ENCODE assay signal across 1 cellular context in the genomic region with DNA sequence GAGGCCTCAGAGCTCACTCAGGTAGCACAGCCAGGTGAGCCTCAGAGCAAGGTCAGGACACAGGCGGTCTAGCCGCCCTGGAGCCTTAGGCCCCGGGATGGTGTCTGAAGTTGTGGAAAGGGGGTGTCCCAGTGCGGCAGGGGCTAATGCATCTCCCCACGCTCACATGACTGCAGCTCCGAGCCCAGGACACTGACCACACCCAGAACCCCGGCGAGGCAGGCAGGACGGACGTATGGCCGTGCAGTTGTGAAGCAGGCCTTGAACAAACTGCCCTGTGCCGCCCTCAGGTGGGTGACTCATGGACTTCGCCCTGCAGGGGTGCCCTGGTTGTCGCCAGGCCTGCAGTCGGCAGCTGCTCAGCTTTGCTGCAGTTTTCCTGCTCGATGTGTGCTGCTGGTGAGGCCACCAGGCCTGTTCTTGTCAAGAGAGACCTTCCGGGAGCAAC.
TF ChIP-seq lines count a peak whose summit lies in the region.

No MANE protein-coding gene starts in this region.

TF ChIP-seq in HepG2, 621 proteins besides CTCF, POLR2A, EP300 and RAD21 (continued from another document and continues in another):
- TF ChIP-seq, protein P1, sequence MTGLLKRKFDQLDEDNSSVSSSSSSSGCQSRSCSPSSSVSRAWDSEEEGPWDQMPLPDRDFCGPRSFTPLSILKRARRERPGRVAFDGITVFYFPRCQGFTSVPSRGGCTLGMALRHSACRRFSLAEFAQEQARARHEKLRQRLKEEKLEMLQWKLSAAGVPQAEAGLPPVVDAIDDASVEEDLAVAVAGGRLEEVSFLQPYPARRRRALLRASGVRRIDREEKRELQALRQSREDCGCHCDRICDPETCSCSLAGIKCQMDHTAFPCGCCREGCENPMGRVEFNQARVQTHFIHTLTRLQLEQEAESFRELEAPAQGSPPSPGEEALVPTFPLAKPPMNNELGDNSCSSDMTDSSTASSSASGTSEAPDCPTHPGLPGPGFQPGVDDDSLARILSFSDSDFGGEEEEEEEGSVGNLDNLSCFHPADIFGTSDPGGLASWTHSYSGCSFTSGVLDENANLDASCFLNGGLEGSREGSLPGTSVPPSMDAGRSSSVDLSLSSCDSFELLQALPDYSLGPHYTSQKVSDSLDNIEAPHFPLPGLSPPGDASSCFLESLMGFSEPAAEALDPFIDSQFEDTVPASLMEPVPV (CRISPR knock-in tag; IDR thresholded peaks at IDR 0.05), result 0 out of 2 replicates have a peak, but pooled peaks have one; percentile 59
- TF ChIP-seq ZNF101 (CRISPR knock-in tag; IDR thresholded peaks at IDR 0.05; ENCODE audit: borderline replicate concordance, low read depth) (no peak), ZNF234 (CRISPR knock-in tag; conservative IDR thresholded peaks at IDR 0.05) (no peak), KDM6A (CRISPR knock-in tag; IDR thresholded peaks at IDR 0.05; ENCODE audit: low read depth) (no peak), ZNF530 (CRISPR knock-in tag; IDR thresholded peaks at IDR 0.05; ENCODE audit: low read depth) (no peak), SP2 (CRISPR knock-in tag; IDR thresholded peaks at IDR 0.05) (no peak), ZZZ3 (CRISPR knock-in tag; IDR thresholded peaks at IDR 0.05; ENCODE audit: borderline replicate concordance) (no peak), KDM4B (CRISPR knock-in tag; IDR thresholded peaks at IDR 0.05) (0 out of 2 replicates have a peak, but pooled peaks have one; percentile 22), CCDC6 (CRISPR knock-in tag; IDR thresholded peaks at IDR 0.05) (no peak), SSRP1 (CRISPR knock-in tag; IDR thresholded peaks at IDR 0.05) (no peak), SYNCRIP (IDR thresholded peaks at IDR 0.05; ENCODE audit: insufficient read depth, low read depth, low read length) (no peak), TCF7L2 (IDR thresholded peaks at IDR 0.05; ENCODE audit: low read depth, low read length) (no peak), HNRNPK (IDR thresholded peaks at IDR 0.05; ENCODE audit: low read depth, low read length, poor library complexity, severe bottlenecking) (no peak), ZNF703 (CRISPR knock-in tag; IDR thresholded peaks at IDR 0.05; ENCODE audit: borderline replicate concordance) (no peak), CREB1 (IDR thresholded peaks at IDR 0.05) (no peak), CREB1 (CRISPR knock-in tag; IDR thresholded peaks at IDR 0.05) (no peak), ZFP1 (CRISPR knock-in tag; IDR thresholded peaks at IDR 0.05) (no peak), JDP2 (CRISPR knock-in tag; IDR thresholded peaks at IDR 0.05; ENCODE audit: borderline replicate concordance) (no peak), SMAD1 (CRISPR knock-in tag; IDR thresholded peaks at IDR 0.05; ENCODE audit: borderline replicate concordance, low read depth) (no peak; the same call in 1 of the 2 replicates), NRL (CRISPR knock-in tag; IDR thresholded peaks at IDR 0.05; ENCODE audit: borderline replicate concordance) (peak; percentile 86), ZNF816 (CRISPR knock-in tag; IDR thresholded peaks at IDR 0.05; ENCODE audit: borderline replicate concordance) (no peak), ZNF567 (CRISPR knock-in tag; IDR thresholded peaks at IDR 0.05; ENCODE audit: borderline replicate concordance) (no peak), AHR (CRISPR knock-in tag; IDR thresholded peaks at IDR 0.05) (peak; percentile 61; the same call in 1 of the 2 replicates), HOXD1 (CRISPR knock-in tag; IDR thresholded peaks at IDR 0.05) (no peak), ZNF607 (CRISPR knock-in tag; IDR thresholded peaks at IDR 0.05; ENCODE audit: borderline replicate concordance) (no peak), SKI (IDR thresholded peaks at IDR 0.05; ENCODE audit: partially characterized antibody) (peak; percentile 63), ZNF83 (CRISPR knock-in tag; IDR thresholded peaks at IDR 0.05; ENCODE audit: borderline replicate concordance) (no peak), ZNF224 (CRISPR knock-in tag; IDR thresholded peaks at IDR 0.05) (no peak), ZNF335 (CRISPR knock-in tag; IDR thresholded peaks at IDR 0.05) (0 out of 2 replicates have a peak, but pooled peaks have one; percentile 83), ZNF616 (CRISPR knock-in tag; IDR thresholded peaks at IDR 0.05; ENCODE audit: low read depth) (no peak), STAG1 (CRISPR knock-in tag; IDR thresholded peaks at IDR 0.05) (peak; percentile 97), ZNF292 (CRISPR knock-in tag; IDR thresholded peaks at IDR 0.05; ENCODE audit: borderline replicate concordance, low read depth) (peak; percentile 96), DNMT1 (CRISPR knock-in tag; IDR thresholded peaks at IDR 0.05) (no peak), KLF11 (CRISPR knock-in tag; IDR thresholded peaks at IDR 0.05) (0 out of 2 replicates have a peak, but pooled peaks have one; percentile 40), HHEX (CRISPR knock-in tag; IDR thresholded peaks at IDR 0.05) (no peak)
- TF ChIP-seq, protein P2, sequence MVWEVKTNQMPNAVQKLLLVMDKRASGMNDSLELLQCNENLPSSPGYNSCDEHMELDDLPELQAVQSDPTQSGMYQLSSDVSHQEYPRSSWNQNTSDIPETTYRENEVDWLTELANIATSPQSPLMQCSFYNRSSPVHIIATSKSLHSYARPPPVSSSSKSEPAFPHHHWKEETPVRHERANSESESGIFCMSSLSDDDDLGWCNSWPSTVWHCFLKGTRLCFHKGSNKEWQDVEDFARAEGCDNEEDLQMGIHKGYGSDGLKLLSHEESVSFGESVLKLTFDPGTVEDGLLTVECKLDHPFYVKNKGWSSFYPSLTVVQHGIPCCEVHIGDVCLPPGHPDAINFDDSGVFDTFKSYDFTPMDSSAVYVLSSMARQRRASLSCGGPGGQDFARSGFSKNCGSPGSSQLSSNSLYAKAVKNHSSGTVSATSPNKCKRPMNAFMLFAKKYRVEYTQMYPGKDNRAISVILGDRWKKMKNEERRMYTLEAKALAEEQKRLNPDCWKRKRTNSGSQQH (CRISPR knock-in tag; IDR thresholded peaks at IDR 0.05; ENCODE audit: low read depth), result no peak
- TF ChIP-seq, protein P3, sequence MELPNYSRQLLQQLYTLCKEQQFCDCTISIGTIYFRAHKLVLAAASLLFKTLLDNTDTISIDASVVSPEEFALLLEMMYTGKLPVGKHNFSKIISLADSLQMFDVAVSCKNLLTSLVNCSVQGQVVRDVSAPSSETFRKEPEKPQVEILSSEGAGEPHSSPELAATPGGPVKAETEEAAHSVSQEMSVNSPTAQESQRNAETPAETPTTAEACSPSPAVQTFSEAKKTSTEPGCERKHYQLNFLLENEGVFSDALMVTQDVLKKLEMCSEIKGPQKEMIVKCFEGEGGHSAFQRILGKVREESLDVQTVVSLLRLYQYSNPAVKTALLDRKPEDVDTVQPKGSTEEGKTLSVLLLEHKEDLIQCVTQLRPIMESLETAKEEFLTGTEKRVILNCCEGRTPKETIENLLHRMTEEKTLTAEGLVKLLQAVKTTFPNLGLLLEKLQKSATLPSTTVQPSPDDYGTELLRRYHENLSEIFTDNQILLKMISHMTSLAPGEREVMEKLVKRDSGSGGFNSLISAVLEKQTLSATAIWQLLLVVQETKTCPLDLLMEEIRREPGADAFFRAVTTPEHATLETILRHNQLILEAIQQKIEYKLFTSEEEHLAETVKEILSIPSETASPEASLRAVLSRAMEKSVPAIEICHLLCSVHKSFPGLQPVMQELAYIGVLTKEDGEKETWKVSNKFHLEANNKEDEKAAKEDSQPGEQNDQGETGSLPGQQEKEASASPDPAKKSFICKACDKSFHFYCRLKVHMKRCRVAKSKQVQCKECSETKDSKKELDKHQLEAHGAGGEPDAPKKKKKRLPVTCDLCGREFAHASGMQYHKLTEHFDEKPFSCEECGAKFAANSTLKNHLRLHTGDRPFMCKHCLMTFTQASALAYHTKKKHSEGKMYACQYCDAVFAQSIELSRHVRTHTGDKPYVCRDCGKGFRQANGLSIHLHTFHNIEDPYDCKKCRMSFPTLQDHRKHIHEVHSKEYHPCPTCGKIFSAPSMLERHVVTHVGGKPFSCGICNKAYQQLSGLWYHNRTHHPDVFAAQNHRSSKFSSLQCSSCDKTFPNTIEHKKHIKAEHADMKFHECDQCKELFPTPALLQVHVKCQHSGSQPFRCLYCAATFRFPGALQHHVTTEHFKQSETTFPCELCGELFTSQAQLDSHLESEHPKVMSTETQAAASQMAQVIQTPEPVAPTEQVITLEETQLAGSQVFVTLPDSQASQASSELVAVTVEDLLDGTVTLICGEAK (IDR thresholded peaks at IDR 0.05), result no peak
- TF ChIP-seq, protein P3 (CRISPR knock-in tag; IDR thresholded peaks at IDR 0.05), result no peak
- TF ChIP-seq, protein P4, sequence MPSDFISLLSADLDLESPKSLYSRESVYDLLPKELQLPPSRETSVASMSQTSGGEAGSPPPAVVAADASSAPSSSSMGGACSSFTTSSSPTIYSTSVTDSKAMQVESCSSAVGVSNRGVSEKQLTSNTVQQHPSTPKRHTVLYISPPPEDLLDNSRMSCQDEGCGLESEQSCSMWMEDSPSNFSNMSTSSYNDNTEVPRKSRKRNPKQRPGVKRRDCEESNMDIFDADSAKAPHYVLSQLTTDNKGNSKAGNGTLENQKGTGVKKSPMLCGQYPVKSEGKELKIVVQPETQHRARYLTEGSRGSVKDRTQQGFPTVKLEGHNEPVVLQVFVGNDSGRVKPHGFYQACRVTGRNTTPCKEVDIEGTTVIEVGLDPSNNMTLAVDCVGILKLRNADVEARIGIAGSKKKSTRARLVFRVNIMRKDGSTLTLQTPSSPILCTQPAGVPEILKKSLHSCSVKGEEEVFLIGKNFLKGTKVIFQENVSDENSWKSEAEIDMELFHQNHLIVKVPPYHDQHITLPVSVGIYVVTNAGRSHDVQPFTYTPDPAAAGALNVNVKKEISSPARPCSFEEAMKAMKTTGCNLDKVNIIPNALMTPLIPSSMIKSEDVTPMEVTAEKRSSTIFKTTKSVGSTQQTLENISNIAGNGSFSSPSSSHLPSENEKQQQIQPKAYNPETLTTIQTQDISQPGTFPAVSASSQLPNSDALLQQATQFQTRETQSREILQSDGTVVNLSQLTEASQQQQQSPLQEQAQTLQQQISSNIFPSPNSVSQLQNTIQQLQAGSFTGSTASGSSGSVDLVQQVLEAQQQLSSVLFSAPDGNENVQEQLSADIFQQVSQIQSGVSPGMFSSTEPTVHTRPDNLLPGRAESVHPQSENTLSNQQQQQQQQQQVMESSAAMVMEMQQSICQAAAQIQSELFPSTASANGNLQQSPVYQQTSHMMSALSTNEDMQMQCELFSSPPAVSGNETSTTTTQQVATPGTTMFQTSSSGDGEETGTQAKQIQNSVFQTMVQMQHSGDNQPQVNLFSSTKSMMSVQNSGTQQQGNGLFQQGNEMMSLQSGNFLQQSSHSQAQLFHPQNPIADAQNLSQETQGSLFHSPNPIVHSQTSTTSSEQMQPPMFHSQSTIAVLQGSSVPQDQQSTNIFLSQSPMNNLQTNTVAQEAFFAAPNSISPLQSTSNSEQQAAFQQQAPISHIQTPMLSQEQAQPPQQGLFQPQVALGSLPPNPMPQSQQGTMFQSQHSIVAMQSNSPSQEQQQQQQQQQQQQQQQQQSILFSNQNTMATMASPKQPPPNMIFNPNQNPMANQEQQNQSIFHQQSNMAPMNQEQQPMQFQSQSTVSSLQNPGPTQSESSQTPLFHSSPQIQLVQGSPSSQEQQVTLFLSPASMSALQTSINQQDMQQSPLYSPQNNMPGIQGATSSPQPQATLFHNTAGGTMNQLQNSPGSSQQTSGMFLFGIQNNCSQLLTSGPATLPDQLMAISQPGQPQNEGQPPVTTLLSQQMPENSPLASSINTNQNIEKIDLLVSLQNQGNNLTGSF (CRISPR knock-in tag; IDR thresholded peaks at IDR 0.05), result no peak
- TF ChIP-seq, protein P5, sequence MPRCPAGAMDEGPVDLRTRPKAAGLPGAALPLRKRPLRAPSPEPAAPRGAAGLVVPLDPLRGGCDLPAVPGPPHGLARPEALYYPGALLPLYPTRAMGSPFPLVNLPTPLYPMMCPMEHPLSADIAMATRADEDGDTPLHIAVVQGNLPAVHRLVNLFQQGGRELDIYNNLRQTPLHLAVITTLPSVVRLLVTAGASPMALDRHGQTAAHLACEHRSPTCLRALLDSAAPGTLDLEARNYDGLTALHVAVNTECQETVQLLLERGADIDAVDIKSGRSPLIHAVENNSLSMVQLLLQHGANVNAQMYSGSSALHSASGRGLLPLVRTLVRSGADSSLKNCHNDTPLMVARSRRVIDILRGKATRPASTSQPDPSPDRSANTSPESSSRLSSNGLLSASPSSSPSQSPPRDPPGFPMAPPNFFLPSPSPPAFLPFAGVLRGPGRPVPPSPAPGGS (CRISPR knock-in tag; IDR thresholded peaks at IDR 0.05), result no peak
- TF ChIP-seq, protein P6, sequence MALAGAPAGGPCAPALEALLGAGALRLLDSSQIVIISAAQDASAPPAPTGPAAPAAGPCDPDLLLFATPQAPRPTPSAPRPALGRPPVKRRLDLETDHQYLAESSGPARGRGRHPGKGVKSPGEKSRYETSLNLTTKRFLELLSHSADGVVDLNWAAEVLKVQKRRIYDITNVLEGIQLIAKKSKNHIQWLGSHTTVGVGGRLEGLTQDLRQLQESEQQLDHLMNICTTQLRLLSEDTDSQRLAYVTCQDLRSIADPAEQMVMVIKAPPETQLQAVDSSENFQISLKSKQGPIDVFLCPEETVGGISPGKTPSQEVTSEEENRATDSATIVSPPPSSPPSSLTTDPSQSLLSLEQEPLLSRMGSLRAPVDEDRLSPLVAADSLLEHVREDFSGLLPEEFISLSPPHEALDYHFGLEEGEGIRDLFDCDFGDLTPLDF (CRISPR knock-in tag; IDR thresholded peaks at IDR 0.05), result no peak
